ENCODE assay signal across 2 cellular contexts in genomic region chr2:69743847-69744264, GRCh38.
TF ChIP-seq lines count a peak whose summit lies in the region.

No MANE protein-coding gene starts in this region.

TF ChIP-seq in A549, 52 proteins besides CTCF, POLR2A, EP300 and RAD21:
- TF ChIP-seq MYC (IDR thresholded peaks at IDR 0.05; ENCODE audit: borderline replicate concordance, low read length): no peak
- TF ChIP-seq ZFP36 (IDR thresholded peaks at IDR 0.05; ENCODE audit: borderline replicate concordance, partially characterized antibody): no peak
- no peak for TF ChIP-seq ATOH8 (CRISPR knock-in tag; IDR thresholded peaks at IDR 0.05; ENCODE audit: low read depth)
- no peak for TF ChIP-seq EHMT2 (IDR thresholded peaks at IDR 0.05; ENCODE audit: low read depth)
- TF ChIP-seq E2F6 (IDR thresholded peaks at IDR 0.05; ENCODE audit: borderline replicate concordance, low read depth): no peak
- no peak for TF ChIP-seq NR3C1 (IDR thresholded peaks at IDR 0.05)
- TF ChIP-seq HOXB5 (CRISPR knock-in tag; IDR thresholded peaks at IDR 0.05): no peak

TF ChIP-seq in IMR-90, 13 proteins besides CTCF, POLR2A, EP300 and RAD21:
- no peak for TF ChIP-seq BHLHE40 (IDR thresholded peaks at IDR 0.05; ENCODE audit: low read depth, low read length)
- TF ChIP-seq ELK1 (IDR thresholded peaks at IDR 0.05; ENCODE audit: borderline replicate concordance, low read depth, low read length): no peak
- TF ChIP-seq MXI1 (IDR thresholded peaks at IDR 0.05; ENCODE audit: borderline replicate concordance, low read depth, low read length): no peak
- no peak for TF ChIP-seq FOS (IDR thresholded peaks at IDR 0.05; ENCODE audit: low read depth, low read length)
- no peak for TF ChIP-seq USF2 (IDR thresholded peaks at IDR 0.05; ENCODE audit: low read depth, low read length)
- no peak for TF ChIP-seq RCOR1 (IDR thresholded peaks at IDR 0.05; ENCODE audit: insufficient replicate concordance, low read length)
- TF ChIP-seq MAZ (IDR thresholded peaks at IDR 0.05; ENCODE audit: borderline replicate concordance, low read depth, low read length): no peak
- TF ChIP-seq CHD1 (IDR thresholded peaks at IDR 0.05; ENCODE audit: low read depth, low read length): no peak
- no peak for TF ChIP-seq CEBPB (IDR thresholded peaks at IDR 0.05; ENCODE audit: low read depth, low read length)
- no peak for TF ChIP-seq SMC3 (IDR thresholded peaks at IDR 0.05; ENCODE audit: low read depth, low read length)
- no peak for TF ChIP-seq MAFK (IDR thresholded peaks at IDR 0.05; ENCODE audit: low read depth, low read length)
